1 cellular context compared by ENCODE assay signal in genomic region chr9:6015278-6016157, GRCh38.
TF ChIP-seq lines count a peak whose summit lies in the region.

TSS of gene RANBP6 (minus strand) at chr9:6015624. CDS start at chr9:6015607, 17 bp downstream.

TF ChIP-seq in HepG2, 621 proteins besides CTCF, POLR2A, EP300 and RAD21 (continued from another document and continues in another):
- TF ChIP-seq POGK (CRISPR knock-in tag; conservative IDR thresholded peaks at IDR 0.05): peak; percentile 62; the same call in 1 of the 2 replicates
- TF ChIP-seq FOXK1 (CRISPR knock-in tag; IDR thresholded peaks at IDR 0.05; ENCODE audit: borderline replicate concordance, low read depth): peak; percentile 74; the same call in 1 of the 2 replicates
- TF ChIP-seq ZSCAN22 (CRISPR knock-in tag; IDR thresholded peaks at IDR 0.05): no peak
- TF ChIP-seq ZBTB38 (CRISPR knock-in tag; IDR thresholded peaks at IDR 0.05): peak; percentile 68
- TF ChIP-seq ZNF543 (CRISPR knock-in tag; IDR thresholded peaks at IDR 0.05): no peak
- peak; percentile 18; the same call in 1 of the 2 replicates for TF ChIP-seq MEIS2 (CRISPR knock-in tag; IDR thresholded peaks at IDR 0.05)
- 0 out of 2 replicates have a peak, but pooled peaks have one; percentile 38 for TF ChIP-seq PRDM10 (CRISPR knock-in tag; IDR thresholded peaks at IDR 0.05; ENCODE audit: low read depth)
- TF ChIP-seq MLLT10 (CRISPR knock-in tag; IDR thresholded peaks at IDR 0.05): no peak
- no peak for TF ChIP-seq BCLAF1 (IDR thresholded peaks at IDR 0.05)
- no peak for TF ChIP-seq ZNF572 (CRISPR knock-in tag; IDR thresholded peaks at IDR 0.05)
- TF ChIP-seq FOXA1 (IDR thresholded peaks at IDR 0.05): no peak
- TF ChIP-seq FOXA1 (CRISPR knock-in tag; IDR thresholded peaks at IDR 0.05): no peak
- no peak for TF ChIP-seq DPF2 (CRISPR knock-in tag; IDR thresholded peaks at IDR 0.05; ENCODE audit: borderline replicate concordance, low read depth)
- peak; percentile 75 for TF ChIP-seq ZFY (CRISPR knock-in tag; IDR thresholded peaks at IDR 0.05)
- TF ChIP-seq ARID5B (CRISPR knock-in tag; IDR thresholded peaks at IDR 0.05): peak; percentile 39
- peak; percentile 85 for TF ChIP-seq GABPB1 (CRISPR knock-in tag; IDR thresholded peaks at IDR 0.05)
- TF ChIP-seq NCOA2 (CRISPR knock-in tag; IDR thresholded peaks at IDR 0.05): peak; percentile 20; the same call in 1 of the 2 replicates
- TF ChIP-seq HCFC1 (IDR thresholded peaks at IDR 0.05; ENCODE audit: low read depth, low read length): peak; percentile 75
- no peak for TF ChIP-seq ZNF678 (CRISPR knock-in tag; IDR thresholded peaks at IDR 0.05)
- peak; percentile 46; the same call in 1 of the 2 replicates for TF ChIP-seq ZNF567 (CRISPR knock-in tag; IDR thresholded peaks at IDR 0.05; ENCODE audit: borderline replicate concordance)
- TF ChIP-seq PCBP1 (IDR thresholded peaks at IDR 0.05; ENCODE audit: borderline replicate concordance, low read depth, low read length): no peak
- TF ChIP-seq DMAP1 (CRISPR knock-in tag; IDR thresholded peaks at IDR 0.05): peak; percentile 90
- no peak for TF ChIP-seq NCOA1 (CRISPR knock-in tag; IDR thresholded peaks at IDR 0.05)
- no peak for TF ChIP-seq JUNB (CRISPR knock-in tag; IDR thresholded peaks at IDR 0.05; ENCODE audit: borderline replicate concordance)
- TF ChIP-seq ZBTB25 (CRISPR knock-in tag; IDR thresholded peaks at IDR 0.05): no peak
- TF ChIP-seq HNRNPUL1 (IDR thresholded peaks at IDR 0.05; ENCODE audit: low read depth, low read length): no peak
- TF ChIP-seq ZNF740 (CRISPR knock-in tag; IDR thresholded peaks at IDR 0.05): no peak
- no peak for TF ChIP-seq ZNF318 (CRISPR knock-in tag; IDR thresholded peaks at IDR 0.05)
- peak; percentile 42; the same call in 1 of the 2 replicates for TF ChIP-seq FOSL2 (CRISPR knock-in tag; IDR thresholded peaks at IDR 0.05)
- TF ChIP-seq E2F2 (CRISPR knock-in tag; IDR thresholded peaks at IDR 0.05; ENCODE audit: borderline replicate concordance): 0 out of 2 replicates have a peak, but pooled peaks have one; percentile 45
- no peak for TF ChIP-seq ZNF253 (CRISPR knock-in tag; IDR thresholded peaks at IDR 0.05; ENCODE audit: borderline replicate concordance)
- no peak for TF ChIP-seq ZBTB42 (CRISPR knock-in tag; IDR thresholded peaks at IDR 0.05)
- TF ChIP-seq ZNF333 (CRISPR knock-in tag; IDR thresholded peaks at IDR 0.05; ENCODE audit: borderline replicate concordance): no peak
- peak; percentile 88 for TF ChIP-seq POGZ (CRISPR knock-in tag; IDR thresholded peaks at IDR 0.05)
